Comparison of ENCODE assay signal across 31 cellular contexts in genomic region chr13:103833453-103833852, GRCh38.
DNase-seq lines count a peak whose midpoint lies in the region; ATAC-seq lines count a peak whose summit lies in the region.
"Had no signal": no experiment of that assay in that cellular context is flagged by ENCODE, and none has a peak within 500 bp of the region (broad histone marks: within the 10 kb centered on the region; RNA-seq: fewer than 3 reads in every experiment).

No MANE protein-coding gene starts in this region.

- no peaks in the 10 kb centered on the region for H3K36me3 ChIP-seq in SK-N-MC (ENCODE audit: insufficient read depth, low read length)
- H3K36me3 ChIP-seq: BE2C; BLaER1; BLaER1 treated with 17β-estradiol and CSF1 and Interleukin-3, amounts not matched to agents 10 nM and 100 nM had no signal

- ATAC-seq in HG02884 (IDR thresholded peaks at IDR 0.05; ENCODE audit: unreplicated experiment) (no peak), GM21528 (IDR thresholded peaks at IDR 0.05; ENCODE audit: low FRiP score, unreplicated experiment) (no peak)
- ATAC-seq: A549; CD8-positive, alpha-beta T cell had no signal

- peak overlapping the region; percentile 28; the same call in 1 of the 2 replicates for H3K4me3 ChIP-seq in SK-N-MC
- H3K4me3 ChIP-seq: A549; BLaER1; BLaER1 treated with 17β-estradiol and CSF1 and Interleukin-3, amounts not matched to agents 10 nM and 100 nM had no signal

- H3K9ac ChIP-seq in SK-N-MC (ENCODE audit: insufficient read length) = no peak overlapping the region
- H3K9ac ChIP-seq: BLaER1; BLaER1 treated with 17β-estradiol and CSF1 and Interleukin-3, amounts not matched to agents 10 nM and 100 nM had no signal

- DNase-seq in SK-N-MC (ENCODE audit: low read depth, low spot score) = no peak
- DNase-seq in astrocyte of the hippocampus (ENCODE audit: low read depth, low spot score) = peak; percentile 29
- peak; percentile 33 for DNase-seq in renal cortical epithelial cell (ENCODE audit: low read depth)
- no peak for DNase-seq in A172 (ENCODE audit: low spot score)
- DNase-seq: 8988T; ACHN; AML-193; BE2C; C1 segment of cervical spinal cord; Caco-2; Calu3; CD4-positive, alpha-beta memory T cell; CD4-positive, alpha-beta T cell; CD4-positive, CD25-positive, alpha-beta regulatory T cell; CD8-positive, alpha-beta memory T cell; CD8-positive, alpha-beta T cell; COR-L47; DMS 273 treated with DMSO at 0.1 percent for 48 hours; DMS153; DMS53; DMS79; DMS79 treated with DMSO at 0.1 percent for 48 hours; DND-41; EL had no signal

- 0 out of 2 replicates have a peak overlapping the region, but pooled peaks have one; percentile 3 for H3K27ac ChIP-seq in SK-N-MC
- H3K27ac ChIP-seq: 22Rv1, A549, BLaER1, C4-2B had no signal

- no peaks in the 10 kb centered on the region for H3K9me3 ChIP-seq in SK-N-MC (ENCODE audit: low read depth, low read length)
- H3K9me3 ChIP-seq: A549, Caco-2 had no signal

Comparison
In these comparisons a context has a peak if more than half of its experiments do, and no peak if none do; other contexts are left out.
1. DNase-seq: peak in astrocyte of the hippocampus (single experiment) and renal cortical epithelial cell (single experiment); none in SK-N-MC (single experiment) and A172 (single experiment).